Comparison of ENCODE assay signal across 1 cellular context in the genomic region with DNA sequence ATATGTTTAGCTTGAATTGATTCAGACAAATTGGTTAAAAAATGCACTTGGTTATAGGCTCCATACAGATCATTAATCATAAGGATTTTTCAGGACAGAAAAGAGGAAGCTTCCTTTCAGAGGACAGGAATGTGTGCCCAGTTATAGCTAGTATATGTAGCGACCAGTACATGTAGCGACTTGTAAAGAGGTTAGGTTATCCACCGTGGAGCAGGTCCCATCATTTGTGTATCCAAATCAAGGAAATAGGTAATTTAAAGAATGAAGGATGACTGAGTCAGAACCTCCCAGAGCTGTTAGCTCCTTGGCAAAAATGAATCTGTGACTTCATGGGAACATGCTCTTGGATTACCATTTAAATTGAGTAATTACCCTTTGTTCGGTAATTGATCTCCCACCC.
TF ChIP-seq lines count a peak whose summit lies in the region.

No MANE protein-coding gene starts in this region.

TF ChIP-seq in WTC11, 78 proteins besides CTCF, POLR2A, EP300 and RAD21 (continued from another document):
- TF ChIP-seq HMGA2 (CRISPR knock-in tag; IDR thresholded peaks at IDR 0.05): no peak
- TF ChIP-seq ATF3 (CRISPR knock-in tag; conservative IDR thresholded peaks at IDR 0.05): no peak
- TF ChIP-seq OVOL2 (CRISPR knock-in tag; IDR thresholded peaks at IDR 0.05; ENCODE audit: borderline replicate concordance): no peak
- TF ChIP-seq E2F4 (CRISPR knock-in tag; IDR thresholded peaks at IDR 0.05; ENCODE audit: borderline replicate concordance, low read depth): no peak
- TF ChIP-seq, protein P1, sequence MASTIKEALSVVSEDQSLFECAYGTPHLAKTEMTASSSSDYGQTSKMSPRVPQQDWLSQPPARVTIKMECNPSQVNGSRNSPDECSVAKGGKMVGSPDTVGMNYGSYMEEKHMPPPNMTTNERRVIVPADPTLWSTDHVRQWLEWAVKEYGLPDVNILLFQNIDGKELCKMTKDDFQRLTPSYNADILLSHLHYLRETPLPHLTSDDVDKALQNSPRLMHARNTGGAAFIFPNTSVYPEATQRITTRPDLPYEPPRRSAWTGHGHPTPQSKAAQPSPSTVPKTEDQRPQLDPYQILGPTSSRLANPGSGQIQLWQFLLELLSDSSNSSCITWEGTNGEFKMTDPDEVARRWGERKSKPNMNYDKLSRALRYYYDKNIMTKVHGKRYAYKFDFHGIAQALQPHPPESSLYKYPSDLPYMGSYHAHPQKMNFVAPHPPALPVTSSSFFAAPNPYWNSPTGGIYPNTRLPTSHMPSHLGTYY (CRISPR knock-in tag; IDR thresholded peaks at IDR 0.05): no peak
- TF ChIP-seq ZNF138 (CRISPR knock-in tag; conservative IDR thresholded peaks at IDR 0.05): no peak
- TF ChIP-seq SOX15 (CRISPR knock-in tag; IDR thresholded peaks at IDR 0.05): no peak
- no peak for TF ChIP-seq NFE2L1 (CRISPR knock-in tag; IDR thresholded peaks at IDR 0.05)
- no peak for TF ChIP-seq SMAD4 (CRISPR knock-in tag; IDR thresholded peaks at IDR 0.05)
- TF ChIP-seq ZSCAN18 (CRISPR knock-in tag; IDR thresholded peaks at IDR 0.05): no peak
- no peak for TF ChIP-seq ATF6 (CRISPR knock-in tag; IDR thresholded peaks at IDR 0.05)
- TF ChIP-seq, protein P2, sequence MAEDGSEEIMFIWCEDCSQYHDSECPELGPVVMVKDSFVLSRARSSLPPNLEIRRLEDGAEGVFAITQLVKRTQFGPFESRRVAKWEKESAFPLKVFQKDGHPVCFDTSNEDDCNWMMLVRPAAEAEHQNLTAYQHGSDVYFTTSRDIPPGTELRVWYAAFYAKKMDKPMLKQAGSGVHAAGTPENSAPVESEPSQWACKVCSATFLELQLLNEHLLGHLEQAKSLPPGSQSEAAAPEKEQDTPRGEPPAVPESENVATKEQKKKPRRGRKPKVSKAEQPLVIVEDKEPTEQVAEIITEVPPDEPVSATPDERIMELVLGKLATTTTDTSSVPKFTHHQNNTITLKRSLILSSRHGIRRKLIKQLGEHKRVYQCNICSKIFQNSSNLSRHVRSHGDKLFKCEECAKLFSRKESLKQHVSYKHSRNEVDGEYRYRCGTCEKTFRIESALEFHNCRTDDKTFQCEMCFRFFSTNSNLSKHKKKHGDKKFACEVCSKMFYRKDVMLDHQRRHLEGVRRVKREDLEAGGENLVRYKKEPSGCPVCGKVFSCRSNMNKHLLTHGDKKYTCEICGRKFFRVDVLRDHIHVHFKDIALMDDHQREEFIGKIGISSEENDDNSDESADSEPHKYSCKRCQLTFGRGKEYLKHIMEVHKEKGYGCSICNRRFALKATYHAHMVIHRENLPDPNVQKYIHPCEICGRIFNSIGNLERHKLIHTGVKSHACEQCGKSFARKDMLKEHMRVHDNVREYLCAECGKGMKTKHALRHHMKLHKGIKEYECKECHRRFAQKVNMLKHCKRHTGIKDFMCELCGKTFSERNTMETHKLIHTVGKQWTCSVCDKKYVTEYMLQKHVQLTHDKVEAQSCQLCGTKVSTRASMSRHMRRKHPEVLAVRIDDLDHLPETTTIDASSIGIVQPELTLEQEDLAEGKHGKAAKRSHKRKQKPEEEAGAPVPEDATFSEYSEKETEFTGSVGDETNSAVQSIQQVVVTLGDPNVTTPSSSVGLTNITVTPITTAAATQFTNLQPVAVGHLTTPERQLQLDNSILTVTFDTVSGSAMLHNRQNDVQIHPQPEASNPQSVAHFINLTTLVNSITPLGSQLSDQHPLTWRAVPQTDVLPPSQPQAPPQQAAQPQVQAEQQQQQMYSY (CRISPR knock-in tag; IDR thresholded peaks at IDR 0.05): no peak
